8 cellular contexts compared by ENCODE assay signal in the genomic region with DNA sequence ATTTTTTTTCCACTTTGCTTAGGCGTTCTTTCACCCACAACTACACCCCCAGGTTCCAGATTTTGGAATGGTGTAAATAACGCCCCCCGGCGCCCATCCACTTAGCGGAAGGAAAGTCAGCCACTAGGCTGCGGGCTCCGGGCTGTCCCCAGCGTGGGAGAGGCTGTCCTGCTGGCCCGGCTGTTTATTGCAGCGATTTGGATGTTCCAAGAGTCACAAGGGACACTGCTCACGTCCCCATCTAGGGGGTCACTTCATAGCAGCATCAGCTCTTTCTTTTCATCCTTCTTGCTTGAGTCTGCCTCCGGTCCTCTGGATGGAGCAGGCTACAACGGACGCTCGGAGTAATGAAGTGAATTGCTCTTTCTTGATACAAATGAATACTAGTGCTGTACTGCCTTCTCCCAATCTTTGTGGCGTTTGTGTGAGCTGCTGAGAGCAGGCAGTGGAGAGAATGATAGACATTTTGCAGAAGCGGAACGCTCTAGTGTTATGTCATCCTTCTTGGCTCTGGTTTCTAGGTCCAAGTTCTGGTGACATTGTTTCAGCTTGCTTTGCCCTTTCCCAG. TPM values are rescaled to one million over a fixed set of nuclear protein-coding genes. Genes with fewer than 3 reads are reported as not detected.
DNase-seq lines count a peak whose midpoint lies in the region; TF ChIP-seq lines count a peak whose summit lies in the region.

No MANE protein-coding gene starts in this region.

- no peaks in the 10 kb centered on the region for H4K20me1 ChIP-seq in mammary epithelial cell (ENCODE audit: insufficient read depth, low read length)

- in situ Hi-C loops in mammary epithelial cell (cut with MboI; ENCODE audit: low sequenced_read_pairs in 2 of 2) = no loop called here

- peaks cover 22% of the 10 kb centered on the region for H3K79me2 ChIP-seq in mammary epithelial cell (ENCODE audit: insufficient read depth, low read length)

- H3K27ac ChIP-seq in mammary epithelial cell (ENCODE audit: insufficient read depth, low read depth, low read length) (no peak overlapping the region), prostate gland (no peak overlapping the region)

- no peak for TF ChIP-seq POLR2A in prostate gland (IDR thresholded peaks at IDR 0.05)

- H3K4me1 ChIP-seq in mammary epithelial cell (ENCODE audit: insufficient read depth, low read length) = peaks cover 13% of the 10 kb centered on the region
- no peaks in the 10 kb centered on the region for H3K4me1 ChIP-seq in prostate gland (replicated peaks)

- H2AFZ ChIP-seq in mammary epithelial cell (ENCODE audit: low read depth, low read length) = peak overlapping the region; percentile 97

- no peaks in the 10 kb centered on the region for H3K27me3 ChIP-seq in mammary epithelial cell (ENCODE audit: insufficient read depth, low read length)
- peaks cover 4% of the 10 kb centered on the region for H3K27me3 ChIP-seq in prostate gland (replicated peaks; ENCODE audit: insufficient read depth)

- peak; percentile 11 to 46 for TF ChIP-seq CTCF in mammary epithelial cell (conservative IDR thresholded peaks at IDR 0.05 in 1 of 2, IDR thresholded peaks at IDR 0.05 in 1 of 2; ENCODE audit: extremely low read depth in 1 of 2, insufficient read depth in 1 of 2, low read depth in 1 of 2, low read length in 2 of 2)
- TF ChIP-seq CTCF in prostate gland (IDR thresholded peaks at IDR 0.05) = no peak

- BruUV-seq in mammary epithelial cell (replicated peaks; lab: Mats Ljungman, UMichigan) = no TSS peak

- dilution Hi-C loops in mammary epithelial cell (cut with HindIII; ENCODE audit: low sequenced_read_pairs) = loop anchor here (5.0 kb wide), 1 partner anchor 45 kb away; no protein-coding TSS in a partner anchor

- 2% methylated on average over 16 of the region's 18 CpGs for WGBS in mammary epithelial cell (ENCODE audit: low coverage, missing lambda C conversion rate)
- WGBS in prostate gland = 3% methylated on average over 18 of the region's 18 CpGs

- H3K9ac ChIP-seq in mammary epithelial cell (ENCODE audit: insufficient read depth, low read length) = no peak overlapping the region

- peak overlapping the region; percentile 60 to 85 (median 85) for H3K4me3 ChIP-seq in mammary epithelial cell (replicated peaks in 1 of 3; ENCODE audit: insufficient read depth in 1 of 3, low read depth in 2 of 3, low read length in 3 of 3)
- H3K4me3 ChIP-seq in prostate gland = no peak overlapping the region

- intact Hi-C loops in mammary epithelial cell (cut with micrococcal nuclease) = loop anchor here (1.0 kb wide), 1 partner anchor 53 kb away; no protein-coding TSS in a partner anchor
- intact Hi-C loops in prostate gland (cut with DNase I) = no loop called here

- peak overlapping the region; percentile 91 for H3K4me2 ChIP-seq in mammary epithelial cell (ENCODE audit: insufficient read depth, low read depth, low read length)

- H3K36me3 ChIP-seq in mammary epithelial cell (ENCODE audit: insufficient read depth, low read length) = no peaks in the 10 kb centered on the region
- no peaks in the 10 kb centered on the region for H3K36me3 ChIP-seq in prostate gland

- DNase-seq in EH (ENCODE audit: low read depth) (peak; percentile 31), HUDEP-2 (lab: John Stamatoyannopoulos, UW; ENCODE audit: unreplicated experiment in 76 of 76) (peak in 68 of 76 experiments; percentile 7 to 76 (median 52)), SKM-1 (lab: John Stamatoyannopoulos, UW; ENCODE audit: unreplicated experiment) (peak; percentile 27), mammary epithelial cell (peak; percentile 21), iPS-NIHi7 (ENCODE audit: extremely low spot score) (peak; percentile 64), smooth muscle cell of the brain vasculature (ENCODE audit: low read depth, low spot score) (peak; percentile 3), prostate gland (ENCODE audit: low spot score) (no peak)
- no peak for DNase-seq in effector CD8-positive, alpha-beta T cell (lab: John Stamatoyannopoulos, UW)

- CTCF ChIA-PET in mammary epithelial cell (lab: Charles Lee; ENCODE audit: low non-redundant PET) = no interaction called here

- no peaks in the 10 kb centered on the region for H3K9me3 ChIP-seq in mammary epithelial cell (replicated peaks; ENCODE audit: insufficient read depth, low read length)
- no peaks in the 10 kb centered on the region for H3K9me3 ChIP-seq in prostate gland

RNA-seq across cellular contexts. Expression of gene PAIP2B, which starts 50.7 kb away (rescaled TPM):
- total RNA-seq in mammary epithelial cell (1 to 10 TPM; 2.0 to 2.1 TPM), prostate gland (10 to 100 TPM in 1 of 2 donors, 1 to 10 TPM in 1; 5.9 to 12.8 TPM)
- polyA plus RNA-seq in mammary epithelial cell = 0.61 TPM
- polyA minus RNA-seq in mammary epithelial cell = 0.21 TPM

RNA-seq across cellular contexts. Expression of gene ZNF638, which starts 54.0 kb away (rescaled TPM):
- 100 to 1,000 TPM in 1 of 2 donors, 10 to 100 TPM in 1; 80.0 to 118 TPM for total RNA-seq in mammary epithelial cell
- polyA plus RNA-seq in mammary epithelial cell = 43.2 TPM
- 51.3 TPM for polyA minus RNA-seq in mammary epithelial cell
- total RNA-seq in prostate gland = 100 to 1,000 TPM; 137 to 164 TPM

Comparison
In these comparisons a context has a peak if more than half of its experiments do, and no peak if none do; other contexts are left out.
1. DNase-seq: peak in EH (single experiment), HUDEP-2 (68 of 76), SKM-1 (single experiment), mammary epithelial cell (single experiment), iPS-NIHi7 (single experiment) and smooth muscle cell of the brain vasculature (single experiment); none in effector CD8-positive, alpha-beta T cell (single experiment) and prostate gland (single experiment).
2. H3K4me3 ChIP-seq: peak in mammary epithelial cell (3 of 3); none in prostate gland (0 of 2).
3. CTCF ChIP-seq: peak in mammary epithelial cell (2 of 2); none in prostate gland (0 of 4).